10 cellular contexts compared by ENCODE assay signal in genomic region chr15:35308802-35309201, GRCh38.
DNase-seq lines count a peak whose midpoint lies in the region; FAIRE-seq and TF ChIP-seq lines count a peak whose summit lies in the region.
"Had no signal": no experiment of that assay in that cellular context is flagged by ENCODE, and none has a peak within 500 bp of the region (broad histone marks: within the 10 kb centered on the region; RNA-seq: fewer than 3 reads in every experiment).

No MANE protein-coding gene starts in this region.

- H3K79me2 ChIP-seq in MM.1S (ENCODE audit: low read length), result no peaks in the 10 kb centered on the region

- peak; percentile 46 to 86 for DNase-seq in cardiac muscle cell (ENCODE audit: low read depth in 1 of 2, low spot score in 1 of 2)
- peak; percentile 98 for DNase-seq in retinal pigment epithelial cell (ENCODE audit: low read depth)
- DNase-seq in mesenteric fat pad (ENCODE audit: low spot score), result no peak
- DNase-seq in NCI-H1048 (lab: John Stamatoyannopoulos, UW), result no peak
- DNase-seq in SKM-1 (lab: John Stamatoyannopoulos, UW; ENCODE audit: unreplicated experiment), result no peak
- DNase-seq in MM.1S, result no peak
- DNase-seq: activated CD4-positive, alpha-beta T cell treated with anti-CD3 and anti-CD28 coated beads, Interleukin-2, amount 50 U/mL, for 48 hours; nucleus accumbens had no signal

- no peaks in the 10 kb centered on the region for H3K9me3 ChIP-seq in cardiac muscle cell (ENCODE audit: low read depth)
- H3K9me3 ChIP-seq in MM.1S (replicated peaks; ENCODE audit: insufficient read depth, low read length), result no peaks in the 10 kb centered on the region

- no peak for TF ChIP-seq CTCF in cardiac muscle cell (IDR thresholded peaks at IDR 0.05; ENCODE audit: low read depth, low read length)
- TF ChIP-seq CTCF in retinal pigment epithelial cell (conservative IDR thresholded peaks at IDR 0.05; ENCODE audit: low read depth, low read length), result no peak
- TF ChIP-seq CTCF in MM.1S (IDR thresholded peaks at IDR 0.05; ENCODE audit: low read length), result no peak

- FAIRE-seq in G401.6 (lab: Jason Lieb, UNC), result peak; percentile 100
- peak; percentile 99 for FAIRE-seq in TTC549 (lab: Jason Lieb, UNC)

- peak overlapping the region; percentile 96 for H3K27ac ChIP-seq in cardiac muscle cell
- no peak overlapping the region for H3K27ac ChIP-seq in MM.1S (ENCODE audit: low read length)

- H3K4me2 ChIP-seq in MM.1S (ENCODE audit: low read depth, low read length), result no peak overlapping the region

- H3K9me2 ChIP-seq in MM.1S (replicated peaks; ENCODE audit: insufficient read depth, low read length), result no peaks in the 10 kb centered on the region

- H3K9ac ChIP-seq in MM.1S (ENCODE audit: low read length), result no peak overlapping the region

- H3K4me3 ChIP-seq in cardiac muscle cell (no peak overlapping the region), retinal pigment epithelial cell (ENCODE audit: low read length) (no peak overlapping the region), MM.1S (ENCODE audit: low read length) (no peak overlapping the region)

- peaks cover 31% of the 10 kb centered on the region for H3K4me1 ChIP-seq in cardiac muscle cell (ENCODE audit: low read depth)
- no peaks in the 10 kb centered on the region for H3K4me1 ChIP-seq in MM.1S (ENCODE audit: low read length)

- H4K20me1 ChIP-seq in MM.1S (ENCODE audit: insufficient read depth, low read length), result no peaks in the 10 kb centered on the region

- H3K27me3 ChIP-seq in cardiac muscle cell, result no peaks in the 10 kb centered on the region
- no peaks in the 10 kb centered on the region for H3K27me3 ChIP-seq in MM.1S (replicated peaks; ENCODE audit: insufficient read depth, low read length)

- no peaks in the 10 kb centered on the region for H3K36me3 ChIP-seq in cardiac muscle cell
- H3K36me3 ChIP-seq in MM.1S (replicated peaks; ENCODE audit: insufficient read depth, low read length), result no peaks in the 10 kb centered on the region

- no peak overlapping the region for H2AFZ ChIP-seq in MM.1S (ENCODE audit: low read length)

- no peaks in the 10 kb centered on the region for H3F3A ChIP-seq in MM.1S (ENCODE audit: insufficient read depth, low read length)

Comparison
In these comparisons a context has a peak if more than half of its experiments do, and no peak if none do; other contexts are left out.
1. DNase-seq: peak in cardiac muscle cell (2 of 2) and retinal pigment epithelial cell (single experiment); none in mesenteric fat pad (single experiment), NCI-H1048 (single experiment), SKM-1 (single experiment) and MM.1S (single experiment).